ENCODE assay signal across 13 cellular contexts in the genomic region with DNA sequence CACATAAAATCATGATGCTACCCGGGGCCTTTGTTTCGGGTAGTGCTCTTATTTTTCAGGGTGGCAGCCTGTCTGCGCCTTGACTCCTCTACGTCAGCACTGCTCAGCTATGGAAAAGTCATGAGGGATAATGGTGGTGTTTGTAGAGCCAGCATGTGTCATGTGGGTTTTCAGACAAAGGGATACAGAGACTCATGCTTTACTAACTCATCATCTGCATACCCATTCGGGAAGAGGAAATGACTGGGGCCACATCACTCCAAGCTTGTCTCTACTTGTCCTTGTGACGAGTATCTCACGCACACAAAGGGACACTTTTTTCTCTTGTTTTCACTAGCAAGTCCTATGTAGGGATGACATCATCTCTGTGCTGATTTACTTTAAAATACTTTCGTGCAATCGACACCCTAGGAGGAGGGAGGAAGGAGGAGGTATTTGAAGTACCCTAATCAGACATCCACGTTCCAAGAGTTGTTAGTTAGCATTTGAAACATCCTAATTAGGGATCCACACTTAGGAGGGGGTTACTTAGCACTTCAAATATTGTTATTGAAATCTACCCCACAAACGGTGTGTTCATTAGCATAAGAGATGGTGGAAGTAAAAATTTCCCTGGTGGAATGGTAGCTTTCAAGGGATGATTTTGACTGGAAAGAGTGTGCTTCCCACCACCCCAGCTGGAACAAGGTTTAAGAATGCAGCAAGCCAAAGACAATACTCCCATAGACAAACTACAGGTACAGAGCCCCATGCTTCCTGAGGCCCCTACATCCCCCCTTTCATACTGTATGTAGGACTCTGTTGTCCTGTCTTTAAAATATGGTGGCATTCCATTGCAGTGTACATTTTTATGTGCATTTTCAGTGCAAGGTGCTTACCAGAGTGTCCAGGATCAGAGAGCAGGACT. TPM values are rescaled to one million over a fixed set of nuclear protein-coding genes. Genes with fewer than 3 reads are reported as not detected.
DNase-seq lines count a peak whose midpoint lies in the region; ATAC-seq and TF ChIP-seq lines count a peak whose summit lies in the region.
"Had no signal": no experiment of that assay in that cellular context is flagged by ENCODE, and none has a peak within 500 bp of the region (broad histone marks: within the 10 kb centered on the region; RNA-seq: fewer than 3 reads in every experiment).

No MANE protein-coding gene starts in this region.

- no peaks in the 10 kb centered on the region for H3K36me3 ChIP-seq in thyroid gland
- H3K36me3 ChIP-seq: BLaER1 treated with 17β-estradiol and CSF1 and Interleukin-3, amounts not matched to agents 10 nM and 100 nM had no signal

- H3K27ac Mint-ChIP-seq in activated naive CD4-positive, alpha-beta T cell treated with anti-CD3 and anti-CD28 coated beads, Interleukin-2, amount 50 U/mL, for 72 hours = no peak overlapping the region
- H3K27ac Mint-ChIP-seq in activated naive CD4-positive, alpha-beta T cell treated with anti-CD3 and anti-CD28 coated beads, Interleukin-2, amount 10 ng/mL, durations not matched to agents 7 days and 5 days = no peak overlapping the region
- H3K27ac Mint-ChIP-seq in progenitor cell of endocrine pancreas = no peak overlapping the region

- H3K4me3 Mint-ChIP-seq in activated naive CD4-positive, alpha-beta T cell treated with anti-CD3 and anti-CD28 coated beads, Interleukin-2, amount 10 ng/mL, durations not matched to agents 7 days and 5 days = no peak overlapping the region
- H3K4me3 Mint-ChIP-seq in progenitor cell of endocrine pancreas (ENCODE audit: low read depth) = no peak overlapping the region
- H3K4me3 Mint-ChIP-seq: activated T-cell treated with anti-CD3 and anti-CD28 coated beads, Interleukin-2, amount 50 U/mL, for 4 hours had no signal

- no peak for TF ChIP-seq CTCF in progenitor cell of endocrine pancreas (IDR thresholded peaks at IDR 0.05; ENCODE audit: unreplicated experiment)
- TF ChIP-seq CTCF in thyroid gland (IDR thresholded peaks at IDR 0.05) = no peak

- ATAC-seq in activated naive CD4-positive, alpha-beta T cell treated with anti-CD3 and anti-CD28 coated beads, Interleukin-2, amount 50 U/mL, for 72 hours = peak; percentile 51 to 54
- ATAC-seq: activated T-cell treated with anti-CD3 and anti-CD28 coated beads, Interleukin-2, amount 50 U/mL, for 4 hours; left lobe of liver had no signal

- no peak for TF ChIP-seq POLR2A in thyroid gland (IDR thresholded peaks at IDR 0.05)

- H3K27ac ChIP-seq in substantia nigra (ENCODE audit: low read depth, low read length, poor library complexity, severe bottlenecking) (peak overlapping the region; percentile 60), thyroid gland (no peak overlapping the region)
- H3K27ac ChIP-seq: BLaER1 treated with 17β-estradiol and CSF1 and Interleukin-3, amounts not matched to agents 10 nM and 100 nM; coronary artery had no signal

- H3K27me3 Mint-ChIP-seq in activated naive CD4-positive, alpha-beta T cell treated with anti-CD3 and anti-CD28 coated beads, Interleukin-2, amount 10 ng/mL, durations not matched to agents 7 days and 5 days = no peaks in the 10 kb centered on the region
- H3K27me3 Mint-ChIP-seq in progenitor cell of endocrine pancreas = no peaks in the 10 kb centered on the region

- H3K9me3 Mint-ChIP-seq in activated naive CD4-positive, alpha-beta T cell treated with anti-CD3 and anti-CD28 coated beads, Interleukin-2, amount 50 U/mL, for 72 hours = peaks cover 0 to 14% of the 10 kb centered on the region in 2 donors
- no peaks in the 10 kb centered on the region for H3K9me3 Mint-ChIP-seq in activated naive CD4-positive, alpha-beta T cell treated with anti-CD3 and anti-CD28 coated beads, Interleukin-2, amount 10 ng/mL, durations not matched to agents 7 days and 5 days
- H3K9me3 Mint-ChIP-seq in progenitor cell of endocrine pancreas (ENCODE audit: low read depth) = no peaks in the 10 kb centered on the region
- H3K9me3 Mint-ChIP-seq: activated T-cell treated with anti-CD3 and anti-CD28 coated beads, Interleukin-2, amount 50 U/mL, for 4 hours had no signal

- CTCF ChIA-PET in activated naive CD4-positive, alpha-beta T cell treated with anti-CD3 and anti-CD28 coated beads, Interleukin-2, amount 10 ng/mL, durations not matched to agents 7 days and 5 days (lab: Charles Lee) = no interaction called here

- intact Hi-C loops in thyroid gland (cut with DNase I) = no loop called here

- peaks cover 5% of the 10 kb centered on the region for H3K4me1 Mint-ChIP-seq in activated naive CD4-positive, alpha-beta T cell treated with anti-CD3 and anti-CD28 coated beads, Interleukin-2, amount 10 ng/mL, durations not matched to agents 7 days and 5 days
- H3K4me1 Mint-ChIP-seq in progenitor cell of endocrine pancreas (ENCODE audit: low read depth) = no peaks in the 10 kb centered on the region

- no peak for DNase-seq in activated naive CD4-positive, alpha-beta T cell treated with anti-CD3 and anti-CD28 coated beads, Interleukin-2, amount 50 U/mL, for 72 hours (ENCODE audit: low spot score in 2 of 2)
- DNase-seq in activated naive CD4-positive, alpha-beta T cell treated with anti-CD3 and anti-CD28 coated beads, Interleukin-2, amount 10 ng/mL, durations not matched to agents 7 days and 5 days = no peak
- DNase-seq in SK-MEL-5 (ENCODE audit: low read depth, low spot score) = peak; percentile 97
- peak; percentile 65 for DNase-seq in glomerular endothelial cell (ENCODE audit: extremely low read depth, low read depth, low spot score)
- DNase-seq in substantia nigra (lab: John Stamatoyannopoulos, UW) = peak in 27 of 49 donors; percentile 7 to 75 (median 26)
- DNase-seq in progenitor cell of endocrine pancreas (ENCODE audit: low spot score, unreplicated experiment) = no peak
- no peak for DNase-seq in COR-L47 (lab: John Stamatoyannopoulos, UW)
- no peak for DNase-seq in thyroid gland
- DNase-seq: activated T-cell treated with anti-CD3 and anti-CD28 coated beads, Interleukin-2, amount 50 U/mL, for 4 hours had no signal

- H3K4me3 ChIP-seq in thyroid gland (replicated peaks in 1 of 3) = no peak overlapping the region
- H3K4me3 ChIP-seq: BLaER1 treated with 17β-estradiol and CSF1 and Interleukin-3, amounts not matched to agents 10 nM and 100 nM; coronary artery had no signal

- H3K36me3 Mint-ChIP-seq in activated naive CD4-positive, alpha-beta T cell treated with anti-CD3 and anti-CD28 coated beads, Interleukin-2, amount 50 U/mL, for 72 hours = peaks cover 0 to 15% of the 10 kb centered on the region in 2 donors
- no peaks in the 10 kb centered on the region for H3K36me3 Mint-ChIP-seq in activated naive CD4-positive, alpha-beta T cell treated with anti-CD3 and anti-CD28 coated beads, Interleukin-2, amount 10 ng/mL, durations not matched to agents 7 days and 5 days
- H3K36me3 Mint-ChIP-seq in progenitor cell of endocrine pancreas (ENCODE audit: insufficient read depth) = no peaks in the 10 kb centered on the region

- no peaks in the 10 kb centered on the region for H3K4me1 ChIP-seq in thyroid gland
- H3K4me1 ChIP-seq: BLaER1 treated with 17β-estradiol and CSF1 and Interleukin-3, amounts not matched to agents 10 nM and 100 nM had no signal

- H3K27me3 ChIP-seq in thyroid gland = no peaks in the 10 kb centered on the region
- H3K27me3 ChIP-seq: BLaER1 treated with 17β-estradiol and CSF1 and Interleukin-3, amounts not matched to agents 10 nM and 100 nM had no signal

- in situ Hi-C loops in SK-MEL-5 (cut with HindIII; ENCODE audit: low pct_unique_long_range_greater_than_20kb, low sequenced_read_pairs) = no loop called here

- no peaks in the 10 kb centered on the region for H3K9me3 ChIP-seq in thyroid gland

- 64 to 67% methylated on average over 11 of the region's 11 CpGs for WGBS in thyroid gland, 2 donors

RNA-seq across cellular contexts. Expression of a gene that starts 52.0 kb away (rescaled TPM):
- total RNA-seq in activated naive CD4-positive, alpha-beta T cell treated with anti-CD3 and anti-CD28 coated beads, Interleukin-2, amount 50 U/mL, for 72 hours = 1 to 10 TPM; 3.7 to 6.7 TPM
- total RNA-seq in SK-MEL-5 (2014; rRNA removed; shearing (Covaris generic)) = 11.5 and 11.9 TPM in 2 replicates
- polyA plus RNA-seq in SK-MEL-5 (2015; cell fraction: cytosol; rRNA removed) = 7.3 and 7.7 TPM in 2 replicates
- polyA plus RNA-seq in SK-MEL-5 (2015; cell fraction: nucleus; rRNA removed) = 4.9 and 7.5 TPM in 2 replicates
- total RNA-seq in glomerular endothelial cell (1.1 and 1.8 TPM in 2 replicates), progenitor cell of endocrine pancreas (6.5 and 7.0 TPM in 2 replicates), thyroid gland (10 to 100 TPM in 1 of 4 donors, 1 to 10 TPM in 3; 5.8 to 10.1 (median 8.2) TPM)

RNA-seq across cellular contexts. Expression of a gene that starts 52.4 kb away (rescaled TPM):
- total RNA-seq in activated naive CD4-positive, alpha-beta T cell treated with anti-CD3 and anti-CD28 coated beads, Interleukin-2, amount 50 U/mL, for 72 hours = under 1 TPM in 1 of 2 donors, not detected in 1; 0.08 TPM
- total RNA-seq in SK-MEL-5 (2014; rRNA removed; shearing (Covaris generic)) = 1.5 and 1.8 TPM in 2 replicates
- 0.38 and 0.76 TPM in 2 replicates for polyA plus RNA-seq in SK-MEL-5 (2015; cell fraction: cytosol; rRNA removed)
- polyA plus RNA-seq in SK-MEL-5 (2015; cell fraction: nucleus; rRNA removed) = 0.30 and 2.4 TPM in 2 replicates
- total RNA-seq in glomerular endothelial cell = 1.5 TPM in 1 of 2 replicates, not detected in the other
- 0.46 and 1.0 TPM in 2 replicates for total RNA-seq in progenitor cell of endocrine pancreas
- under 1 TPM in 2 of 4 donors, not detected in 2; 0.33 to 0.73 TPM for total RNA-seq in thyroid gland
- total RNA-seq: activated T-cell treated with anti-CD3 and anti-CD28 coated beads, Interleukin-2, amount 50 U/mL, for 4 hours; T-helper 2 cell treated with Interferon-gamma antibody and Interleukin-4, amounts not matched to agents 100 ng/mL and 5 ng/mL, for 36 hours had no signal

Comparison
In these comparisons a context has a peak if more than half of its experiments do, and no peak if none do; other contexts are left out.
1. DNase-seq: peak in SK-MEL-5 (single experiment), glomerular endothelial cell (single experiment) and substantia nigra (27 of 49); none in activated naive CD4-positive, alpha-beta T cell treated with anti-CD3 and anti-CD28 coated beads, Interleukin-2, amount 50 U/mL, for 72 hours (0 of 2), activated naive CD4-positive, alpha-beta T cell treated with anti-CD3 and anti-CD28 coated beads, Interleukin-2, amount 10 ng/mL, durations not matched to agents 7 days and 5 days (single experiment), progenitor cell of endocrine pancreas (single experiment), COR-L47 (single experiment) and thyroid gland (0 of 2).